ENCODE assay signal across 10 cellular contexts in genomic region chr13:48585456-48585840, GRCh38. TPM values are rescaled to one million over a fixed set of nuclear protein-coding genes. Genes with fewer than 3 reads are reported as not detected.
DNase-seq lines count a peak whose midpoint lies in the region; ATAC-seq and TF ChIP-seq lines count a peak whose summit lies in the region.
"Had no signal": no experiment of that assay in that cellular context is flagged by ENCODE, and none has a peak within 500 bp of the region (broad histone marks: within the 10 kb centered on the region; RNA-seq: fewer than 3 reads in every experiment).

No MANE protein-coding gene starts in this region.

- peaks cover 5 to 8% of the 10 kb centered on the region in 2 donors for H3K36me3 Mint-ChIP-seq in stimulated activated naive B cell treated with anti-CD40 and anti-IgM and Interleukin-4, amounts not matched to agents 10 μg/mL and 1 μg/mL and 100 μg/mL, for 72 hours
- H3K36me3 Mint-ChIP-seq in activated T-cell treated with anti-CD3 and anti-CD28 coated beads, Interleukin-2, amount 50 U/mL, for 4 hours (ENCODE audit: insufficient read depth), result no peaks in the 10 kb centered on the region

- intact Hi-C loops in Right ventricle myocardium superior (cut with DNase I), result no loop called here

- POLR2A ChIA-PET in RWPE1 (lab: Yijun Ruan, JAX; ENCODE audit: low non-redundant PET), result no interaction called here

- H3K4me1 Mint-ChIP-seq in stimulated activated naive B cell treated with anti-CD40 and anti-IgM and Interleukin-4, amounts not matched to agents 10 μg/mL and 1 μg/mL and 100 μg/mL, for 72 hours, result peaks cover 17 to 26% of the 10 kb centered on the region in 2 donors
- H3K4me1 Mint-ChIP-seq in activated T-cell treated with anti-CD3 and anti-CD28 coated beads, Interleukin-2, amount 50 U/mL, for 4 hours (ENCODE audit: low read depth), result peaks cover 16% of the 10 kb centered on the region
- H3K4me1 Mint-ChIP-seq in stimulated activated naive CD8-positive, alpha-beta T cell treated with anti-CD3 and anti-CD28 coated beads, Interleukin-15, amount 100 ng/mL, for 72 hours, result peaks cover 14% of the 10 kb centered on the region

- peaks cover 71 to 86% of the 10 kb centered on the region in 2 donors for H3K27me3 Mint-ChIP-seq in stimulated activated naive B cell treated with anti-CD40 and anti-IgM and Interleukin-4, amounts not matched to agents 10 μg/mL and 1 μg/mL and 100 μg/mL, for 72 hours
- H3K27me3 Mint-ChIP-seq in activated T-cell treated with anti-CD3 and anti-CD28 coated beads, Interleukin-2, amount 50 U/mL, for 4 hours (ENCODE audit: low read depth), result peaks cover 4% of the 10 kb centered on the region
- peaks cover 55% of the 10 kb centered on the region for H3K27me3 Mint-ChIP-seq in stimulated activated naive CD8-positive, alpha-beta T cell treated with anti-CD3 and anti-CD28 coated beads, Interleukin-15, amount 100 ng/mL, for 72 hours

- H3K9me3 Mint-ChIP-seq in stimulated activated naive B cell treated with anti-CD40 and anti-IgM and Interleukin-4, amounts not matched to agents 10 μg/mL and 1 μg/mL and 100 μg/mL, for 72 hours, result peaks cover 5 to 10% of the 10 kb centered on the region in 2 donors
- H3K9me3 Mint-ChIP-seq in activated T-cell treated with anti-CD3 and anti-CD28 coated beads, Interleukin-2, amount 50 U/mL, for 4 hours, result no peaks in the 10 kb centered on the region
- H3K9me3 Mint-ChIP-seq in stimulated activated naive CD8-positive, alpha-beta T cell treated with anti-CD3 and anti-CD28 coated beads, Interleukin-15, amount 100 ng/mL, for 72 hours, result peaks cover 0 to 7% of the 10 kb centered on the region in 2 donors

- peak; percentile 23 for DNase-seq in HCEC 1CT
- no peak for DNase-seq in RWPE1 (ENCODE audit: low spot score)
- DNase-seq in Right ventricle myocardium superior, result no peak
- peak; percentile 88 for DNase-seq in renal cortical epithelial cell (ENCODE audit: low read depth)
- no peak for DNase-seq in stimulated activated naive B cell treated with anti-CD40 and anti-IgM and Interleukin-4, amounts not matched to agents 10 μg/mL and 1 μg/mL and 100 μg/mL, for 72 hours
- no peak for DNase-seq in activated T-cell treated with anti-CD3 and anti-CD28 coated beads, Interleukin-2, amount 50 U/mL, for 4 hours
- no peak for DNase-seq in NCI-H774 (lab: John Stamatoyannopoulos, UW)
- no peak for DNase-seq in stimulated activated naive CD8-positive, alpha-beta T cell treated with anti-CD3 and anti-CD28 coated beads, Interleukin-15, amount 100 ng/mL, for 72 hours
- DNase-seq: NCI-H2171 treated with DMSO at 0.1 percent for 48 hours had no signal

- peak; percentile 80 for ATAC-seq in Right ventricle myocardium superior (ENCODE audit: poor library complexity)
- no peak for ATAC-seq in stimulated activated naive B cell treated with anti-CD40 and anti-IgM and Interleukin-4, amounts not matched to agents 10 μg/mL and 1 μg/mL and 100 μg/mL, for 72 hours (replicated peaks)
- ATAC-seq in activated T-cell treated with anti-CD3 and anti-CD28 coated beads, Interleukin-2, amount 50 U/mL, for 4 hours, result no peak
- no peak for ATAC-seq in stimulated activated naive CD8-positive, alpha-beta T cell treated with anti-CD3 and anti-CD28 coated beads, Interleukin-15, amount 100 ng/mL, for 72 hours

- TF ChIP-seq CTCF in RWPE1 (conservative IDR thresholded peaks at IDR 0.05; ENCODE audit: low read depth), result no peak

- CTCF ChIA-PET in RWPE1 (lab: Yijun Ruan, JAX), result no interaction called here

- H3K27ac ChIP-seq in RWPE1, result peak overlapping the region; percentile 16; the same call in 1 of the 2 replicates

- H3K27ac Mint-ChIP-seq in stimulated activated naive B cell treated with anti-CD40 and anti-IgM and Interleukin-4, amounts not matched to agents 10 μg/mL and 1 μg/mL and 100 μg/mL, for 72 hours, result no peak overlapping the region
- no peak overlapping the region for H3K27ac Mint-ChIP-seq in stimulated activated naive CD8-positive, alpha-beta T cell treated with anti-CD3 and anti-CD28 coated beads, Interleukin-15, amount 100 ng/mL, for 72 hours
- H3K27ac Mint-ChIP-seq: activated T-helper 2 cell treated with anti-CD3 and anti-CD28 coated beads, Interferon-gamma antibody, Interleukin-2, Interleukin-4, amounts not matched to agents 10 μg/mL and 5 μg/mL and 100 μg/mL, durations not matched to agents 14 hours and 24 hours and 36 hours had no signal

- no peak overlapping the region for H3K4me3 Mint-ChIP-seq in stimulated activated naive B cell treated with anti-CD40 and anti-IgM and Interleukin-4, amounts not matched to agents 10 μg/mL and 1 μg/mL and 100 μg/mL, for 72 hours
- no peak overlapping the region for H3K4me3 Mint-ChIP-seq in activated T-cell treated with anti-CD3 and anti-CD28 coated beads, Interleukin-2, amount 50 U/mL, for 4 hours
- no peak overlapping the region for H3K4me3 Mint-ChIP-seq in stimulated activated naive CD8-positive, alpha-beta T cell treated with anti-CD3 and anti-CD28 coated beads, Interleukin-15, amount 100 ng/mL, for 72 hours

RNA-seq across cellular contexts. Expression of gene RCBTB2, which starts 52.6 kb away (rescaled TPM):
- total RNA-seq in Right ventricle myocardium superior, result 16.6 TPM
- 10.4 and 20.8 TPM in 2 replicates for total RNA-seq in renal cortical epithelial cell
- total RNA-seq in activated T-cell treated with anti-CD3 and anti-CD28 coated beads, Interleukin-2, amount 50 U/mL, for 4 hours, result 1 to 10 TPM; 1.3 to 1.5 (median 1.4) TPM

Comparison
In these comparisons a context has a peak if more than half of its experiments do, and no peak if none do; other contexts are left out.
1. DNase-seq: peak in HCEC 1CT (single experiment) and renal cortical epithelial cell (single experiment); none in RWPE1 (single experiment), Right ventricle myocardium superior (single experiment), stimulated activated naive B cell treated with anti-CD40 and anti-IgM and Interleukin-4, amounts not matched to agents 10 μg/mL and 1 μg/mL and 100 μg/mL, for 72 hours (single experiment), activated T-cell treated with anti-CD3 and anti-CD28 coated beads, Interleukin-2, amount 50 U/mL, for 4 hours (single experiment), NCI-H774 (single experiment) and stimulated activated naive CD8-positive, alpha-beta T cell treated with anti-CD3 and anti-CD28 coated beads, Interleukin-15, amount 100 ng/mL, for 72 hours (0 of 2).